In the genomic region with DNA sequence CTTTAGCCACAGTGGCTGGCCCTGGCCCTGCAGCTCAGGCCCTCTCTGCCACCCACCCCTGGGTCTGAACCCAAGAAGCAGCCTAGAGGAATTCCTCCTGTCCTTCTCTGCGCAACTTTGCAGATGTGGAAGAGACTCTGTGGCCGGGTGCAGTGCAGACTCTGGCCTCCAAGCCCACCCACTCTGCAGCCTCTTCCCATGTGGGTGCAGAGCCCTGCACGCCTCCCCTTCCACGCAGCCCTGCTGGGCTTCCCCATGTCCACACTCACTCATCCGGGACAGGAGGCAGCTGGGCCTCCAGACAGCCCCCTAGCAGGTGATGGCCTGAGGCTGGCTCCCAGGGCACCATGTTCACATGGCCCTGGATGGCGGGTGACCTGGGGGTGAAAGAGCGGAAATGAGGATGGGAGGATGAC, we compare ENCODE assay signal across 20 cellular contexts. TPM values are rescaled to one million over a fixed set of nuclear protein-coding genes. Genes with fewer than 3 reads are reported as not detected.
"Had no signal": no experiment of that assay in that cellular context is flagged by ENCODE, and none has a peak within 500 bp of the region (broad histone marks: within the 10 kb centered on the region; RNA-seq: fewer than 3 reads in every experiment).

No MANE protein-coding gene starts in this region.

- H3K27me3 Mint-ChIP-seq: activated CD4-positive, alpha-beta T cell treated with anti-CD3 and anti-CD28 coated beads for 36 hours; activated CD8-positive, alpha-beta memory T cell treated with anti-CD3 and anti-CD28 coated beads, Interleukin-2, amount 10 ng/mL, durations not matched to agents 7 days and 5 days; stimulated activated naive B cell treated with anti-CD40 and anti-IgM and Interleukin-4, amounts not matched to agents 10 μg/mL and 1 μg/mL and 100 μg/mL, for 72 hours had no signal

- H3K27ac ChIP-seq: breast epithelium, heart right ventricle, parathyroid adenoma, upper lobe of left lung had no signal

- H3K4me3 Mint-ChIP-seq: activated CD8-positive, alpha-beta memory T cell treated with anti-CD3 and anti-CD28 coated beads, Interleukin-2, amount 10 ng/mL, durations not matched to agents 7 days and 5 days; activated naive CD4-positive, alpha-beta T cell treated with anti-CD3 and anti-CD28 coated beads for 36 hours; naive thymus-derived CD8-positive, alpha-beta T cell; stimulated activated naive B cell treated with anti-CD40 and anti-IgM and Interleukin-4, amounts not matched to agents 10 μg/mL and 1 μg/mL and 100 μg/mL, for 72 hours; T-helper 1 cell treated with Interleukin-12 subunit alpha and Interleukin-12 subunit beta and Interleukin-4 antibody, amounts not matched to agents 30 μg/mL and 1 μg/mL, for 36 hours; WTC11 had no signal

- H3K4me1 Mint-ChIP-seq: stimulated activated naive B cell treated with anti-CD40 and anti-IgM and Interleukin-4, amounts not matched to agents 10 μg/mL and 1 μg/mL and 100 μg/mL, for 72 hours; WTC11 had no signal

- DNase-seq: activated CD4-positive, alpha-beta T cell treated with anti-CD3 and anti-CD28 coated beads for 36 hours; activated CD4-positive, alpha-beta T cell treated with anti-CD3 and anti-CD28 coated beads, Interleukin-2, amount 50 U/mL, for 48 hours; activated CD8-positive, alpha-beta memory T cell treated with anti-CD3 and anti-CD28 coated beads, Interleukin-2, amount 10 ng/mL, durations not matched to agents 7 days and 5 days; activated naive CD4-positive, alpha-beta T cell treated with anti-CD3 and anti-CD28 coated beads for 36 hours; cerebellar nuclear complex; effector CD4-positive, alpha-beta T cell; heart right ventricle; mesenchymal stem cell; naive thymus-derived CD8-positive, alpha-beta T cell; stimulated activated CD4-positive, alpha-beta T cell treated with anti-CD3 and anti-CD28 coated beads, Interleukin-4, amount 100 ng/mL, for 4 hours; stimulated activated naive B cell treated with anti-CD40 and anti-IgM and Interleukin-4, amounts not matched to agents 10 μg/mL and 1 μg/mL and 100 μg/mL, for 72 hours; upper lobe of left lung had no signal

- H3K9me3 ChIP-seq: breast epithelium, heart right ventricle, upper lobe of left lung had no signal

- H3K27ac Mint-ChIP-seq: activated CD4-positive, alpha-beta T cell treated with anti-CD3 and anti-CD28 coated beads for 36 hours; activated CD8-positive, alpha-beta memory T cell treated with anti-CD3 and anti-CD28 coated beads, Interleukin-2, amount 10 ng/mL, durations not matched to agents 7 days and 5 days; activated naive CD4-positive, alpha-beta T cell treated with anti-CD3 and anti-CD28 coated beads for 36 hours; naive thymus-derived CD8-positive, alpha-beta T cell; stimulated activated naive B cell treated with anti-CD40 and anti-IgM and Interleukin-4, amounts not matched to agents 10 μg/mL and 1 μg/mL and 100 μg/mL, for 72 hours; T-helper 1 cell treated with Interleukin-12 subunit alpha and Interleukin-12 subunit beta and Interleukin-4 antibody, amounts not matched to agents 30 μg/mL and 1 μg/mL, for 36 hours; WTC11 had no signal

- H3K9me3 Mint-ChIP-seq: activated naive CD4-positive, alpha-beta T cell treated with anti-CD3 and anti-CD28 coated beads for 36 hours; naive thymus-derived CD8-positive, alpha-beta T cell; stimulated activated naive B cell treated with anti-CD40 and anti-IgM and Interleukin-4, amounts not matched to agents 10 μg/mL and 1 μg/mL and 100 μg/mL, for 72 hours; T-helper 1 cell treated with Interleukin-12 subunit alpha and Interleukin-12 subunit beta and Interleukin-4 antibody, amounts not matched to agents 30 μg/mL and 1 μg/mL, for 36 hours; WTC11 had no signal

- H3K36me3 ChIP-seq: breast epithelium, heart right ventricle, upper lobe of left lung had no signal

- H3K36me3 Mint-ChIP-seq: activated CD8-positive, alpha-beta memory T cell treated with anti-CD3 and anti-CD28 coated beads, Interleukin-2, amount 10 ng/mL, durations not matched to agents 7 days and 5 days; naive thymus-derived CD8-positive, alpha-beta T cell; WTC11 had no signal

- H3K4me1 ChIP-seq: breast epithelium, heart right ventricle, parathyroid adenoma, upper lobe of left lung had no signal

- H3K4me3 ChIP-seq: breast epithelium, heart right ventricle, upper lobe of left lung had no signal

- ATAC-seq: activated CD4-positive, alpha-beta T cell treated with anti-CD3 and anti-CD28 coated beads for 36 hours; esophagus mucosa; heart right ventricle; naive thymus-derived CD8-positive, alpha-beta T cell; sciatic nerve; stimulated activated naive B cell treated with anti-CD40 and anti-IgM and Interleukin-4, amounts not matched to agents 10 μg/mL and 1 μg/mL and 100 μg/mL, for 72 hours; WTC11 had no signal

- H3K27me3 ChIP-seq: breast epithelium, upper lobe of left lung had no signal

RNA-seq across cellular contexts. Expression of a gene that starts 2.5 kb away (rescaled TPM):
- total RNA-seq: esophagus mucosa, temporal lobe had no signal
- polyA plus RNA-seq: liver; naive thymus-derived CD8-positive, alpha-beta T cell had no signal
